Comparison of ENCODE assay signal across 8 cellular contexts in the genomic region with DNA sequence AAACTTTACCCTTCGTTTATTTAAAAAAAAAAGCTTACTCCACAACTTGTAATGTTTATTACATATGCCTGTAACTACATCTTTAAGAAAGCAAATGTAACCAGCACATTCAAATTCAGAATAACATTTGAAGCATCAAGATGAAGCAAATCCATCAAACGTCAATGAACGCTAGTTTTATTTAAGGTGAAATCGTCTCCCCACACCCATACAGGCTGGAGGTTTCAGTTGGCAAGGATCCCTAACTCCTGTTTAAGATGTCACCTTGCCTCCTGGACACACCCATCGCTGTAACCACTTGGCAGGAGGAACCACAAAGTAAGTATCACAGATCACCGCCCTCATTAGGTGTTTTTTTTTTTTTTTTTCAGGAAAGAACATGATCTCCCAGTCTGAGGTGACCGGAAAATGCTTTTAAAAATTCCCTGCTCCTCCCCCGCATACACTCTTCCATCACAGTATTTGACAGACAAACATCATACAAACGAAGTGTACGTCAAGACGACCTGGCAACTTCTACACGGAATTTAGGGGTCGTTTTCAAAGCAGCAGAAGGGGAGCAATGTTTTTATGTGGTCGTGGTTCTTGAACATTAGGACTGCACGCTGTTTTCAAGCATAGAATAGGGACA. TPM values are rescaled to one million over a fixed set of nuclear protein-coding genes. Genes with fewer than 3 reads are reported as not detected.
DNase-seq lines count a peak whose midpoint lies in the region; ATAC-seq and TF ChIP-seq lines count a peak whose summit lies in the region.

No MANE protein-coding gene starts in this region.

- H3K36me3 Mint-ChIP-seq in activated naive CD4-positive, alpha-beta T cell treated with anti-CD3 and anti-CD28 coated beads, Interleukin-2, amount 50 U/mL, for 24 hours, result peaks cover 10% of the 10 kb centered on the region

- no peaks in the 10 kb centered on the region for H3K9me3 Mint-ChIP-seq in activated naive CD4-positive, alpha-beta T cell treated with anti-CD3 and anti-CD28 coated beads, Interleukin-2, amount 50 U/mL, for 24 hours

- peak overlapping the region; percentile 41 for H3K27ac ChIP-seq in cardiac muscle cell

- H3K9me3 ChIP-seq in cardiac muscle cell (ENCODE audit: low read depth), result no peaks in the 10 kb centered on the region

- peak overlapping the region; percentile 96 for H3K27ac Mint-ChIP-seq in activated naive CD4-positive, alpha-beta T cell treated with anti-CD3 and anti-CD28 coated beads, Interleukin-2, amount 50 U/mL, for 24 hours

- no peaks in the 10 kb centered on the region for H3K27me3 ChIP-seq in cardiac muscle cell

- H3K4me3 ChIP-seq in cardiac muscle cell (peak overlapping the region; percentile 95), retinal pigment epithelial cell (ENCODE audit: low read length) (peak overlapping the region; percentile 98)

- peak overlapping the region; percentile 91 for H3K4me3 Mint-ChIP-seq in activated naive CD4-positive, alpha-beta T cell treated with anti-CD3 and anti-CD28 coated beads, Interleukin-2, amount 50 U/mL, for 24 hours

- intact Hi-C loops in Right ventricle myocardium inferior (cut with DNase I) (no loop called here), left ventricle myocardium superior (cut with micrococcal nuclease) (no loop called here)

- peaks cover 64% of the 10 kb centered on the region for H3K4me1 Mint-ChIP-seq in activated naive CD4-positive, alpha-beta T cell treated with anti-CD3 and anti-CD28 coated beads, Interleukin-2, amount 50 U/mL, for 24 hours

- H3K4me1 ChIP-seq in cardiac muscle cell (ENCODE audit: low read depth), result peaks cover 48% of the 10 kb centered on the region

- H3K36me3 ChIP-seq in cardiac muscle cell, result peaks cover 6% of the 10 kb centered on the region

- no peak for ATAC-seq in Right ventricle myocardium inferior
- peak; percentile 26 for ATAC-seq in left ventricle myocardium superior
- no peak for ATAC-seq in HG03045 (IDR thresholded peaks at IDR 0.05; ENCODE audit: unreplicated experiment)

- DNase-seq in cardiac muscle cell (ENCODE audit: low read depth in 1 of 2, low spot score in 1 of 2) (peak in 1 of 2 donors; percentile 59), Right ventricle myocardium inferior (ENCODE audit: missing footprints) (no peak), NCI-H2196 (lab: John Stamatoyannopoulos, UW; ENCODE audit: unreplicated experiment) (peak; percentile 77), left ventricle myocardium superior (no peak), retinal pigment epithelial cell (ENCODE audit: low read depth) (no peak), NCI-H1930 (lab: John Stamatoyannopoulos, UW) (no peak)

- TF ChIP-seq CTCF in cardiac muscle cell (IDR thresholded peaks at IDR 0.05; ENCODE audit: low read depth, low read length) (no peak), retinal pigment epithelial cell (conservative IDR thresholded peaks at IDR 0.05; ENCODE audit: low read depth, low read length) (no peak)

- no peaks in the 10 kb centered on the region for H3K27me3 Mint-ChIP-seq in activated naive CD4-positive, alpha-beta T cell treated with anti-CD3 and anti-CD28 coated beads, Interleukin-2, amount 50 U/mL, for 24 hours

RNA-seq across cellular contexts. Expression of a gene that starts 1.5 kb away (rescaled TPM):
- 272 and 311 TPM in 2 replicates for total RNA-seq in cardiac muscle cell
- 705 and 911 TPM in 2 replicates for polyA plus RNA-seq in cardiac muscle cell
- 547 TPM for total RNA-seq in Right ventricle myocardium inferior
- 424 TPM for total RNA-seq in left ventricle myocardium superior

RNA-seq across cellular contexts. Expression of a gene that starts 19.7 kb away (rescaled TPM):
- total RNA-seq in cardiac muscle cell, result not detected in 2 replicates
- not detected in 2 replicates for polyA plus RNA-seq in cardiac muscle cell
- not detected for total RNA-seq in Right ventricle myocardium inferior
- not detected for total RNA-seq in left ventricle myocardium superior
